Comparison of ENCODE assay signal across 31 cellular contexts in genomic region chr6:70693887-70694286, GRCh38.
"Had no signal": no experiment of that assay in that cellular context is flagged by ENCODE, and none has a peak within 500 bp of the region (broad histone marks: within the 10 kb centered on the region; RNA-seq: fewer than 3 reads in every experiment).

No MANE protein-coding gene starts in this region.

- H3K27me3 Mint-ChIP-seq: activated B cell treated with CpG ODN at 0.5 μM for 24 hours; activated CD8-positive, alpha-beta T cell treated with anti-CD3 and anti-CD28 coated beads for 36 hours; activated naive CD8-positive, alpha-beta T cell; activated T-helper 17 cell treated with anti-CD3 and anti-CD28 coated beads, Interleukin-2, amount 50 U/mL, for 72 hours; central memory CD8-positive, alpha-beta T cell; dendritic cell treated with granulocyte-macrophage colony-stimulating factor and Interleukin-4, amounts not matched to agents 40 ng/mL and 50 ng/mL, for 4 days had no signal

- H3K4me3 ChIP-seq: coronary artery, dorsolateral prefrontal cortex had no signal

- FAIRE-seq: bronchial epithelial cell, frontal cortex had no signal

- H3K27me3 ChIP-seq: brain microvascular endothelial cell, dorsolateral prefrontal cortex had no signal

- H3K9me3 Mint-ChIP-seq: activated T-helper 17 cell treated with anti-CD3 and anti-CD28 coated beads, Interleukin-2, amount 50 U/mL, for 72 hours had no signal

- H3K4me3 Mint-ChIP-seq: activated B cell treated with CpG ODN at 0.5 μM for 24 hours; activated CD8-positive, alpha-beta T cell treated with anti-CD3 and anti-CD28 coated beads for 36 hours; activated T-cell treated with anti-CD3 and anti-CD28 coated beads, Interleukin-2, amount 50 U/mL, for 4 hours; activated T-helper 17 cell treated with anti-CD3 and anti-CD28 coated beads, Interleukin-2, amount 50 U/mL, for 72 hours; central memory CD8-positive, alpha-beta T cell; dendritic cell treated with granulocyte-macrophage colony-stimulating factor and Interleukin-4, amounts not matched to agents 40 ng/mL and 50 ng/mL, for 4 days; endodermal cell had no signal

- H3K36me3 ChIP-seq: brain microvascular endothelial cell, WERI-Rb-1 had no signal

- DNase-seq: activated B cell treated with CpG ODN at 0.5 μM for 24 hours; activated CD4-positive, alpha-beta T cell treated with anti-CD3 and anti-CD28 coated beads for 48 hours; activated CD4-positive, alpha-beta T cell treated with anti-CD3 and anti-CD28 coated beads, Interleukin-2, amount 50 U/mL, for 1 hour; activated CD4-positive, alpha-beta T cell treated with anti-CD3 and anti-CD28 coated beads, Interleukin-2, amount 50 U/mL, for 48 hours; activated CD8-positive, alpha-beta memory T cell treated with anti-CD3 and anti-CD28 coated beads for 24 hours; activated CD8-positive, alpha-beta T cell treated with anti-CD3 and anti-CD28 coated beads for 36 hours; activated effector memory CD4-positive, alpha-beta T cell treated with Interleukin-2 at 50 U/mL for 16 hours; activated gamma-delta T cell treated with Interleukin-2 at 50 U/mL for 16 hours; activated naive CD4-positive, alpha-beta T cell treated with anti-CD3 and anti-CD28 coated beads, Interleukin-2, amount 50 U/mL, for 16 hours; activated naive CD4-positive, alpha-beta T cell treated with Interleukin-2 at 50 U/mL for 16 hours; activated T-cell treated with anti-CD3 and anti-CD28 coated beads, Interleukin-2, amount 50 U/mL, for 4 hours; amniotic stem cell; anterior cingulate cortex; brain microvascular endothelial cell; dorsolateral prefrontal cortex; effector memory CD4-positive, alpha-beta T cell; endodermal cell; foreskin fibroblast; head of caudate nucleus; hippocampal formation; T1000 had no signal

- H3K27ac ChIP-seq: brain microvascular endothelial cell, coronary artery, dorsolateral prefrontal cortex, WERI-Rb-1 had no signal

- H3K4me1 Mint-ChIP-seq: endodermal cell had no signal

- ATAC-seq: activated CD4-positive, CD25-positive, alpha-beta regulatory T cell treated with anti-CD3 and anti-CD28 coated beads, Interleukin-2, amount 50 U/mL, for 24 hours; activated CD8-positive, alpha-beta T cell treated with anti-CD3 and anti-CD28 coated beads for 36 hours; activated T-cell treated with anti-CD3 and anti-CD28 coated beads, Interleukin-2, amount 50 U/mL, for 4 hours; activated T-helper 17 cell treated with anti-CD3 and anti-CD28 coated beads, Interleukin-2, amount 50 U/mL, for 72 hours; esophagus mucosa had no signal

- H3K27ac Mint-ChIP-seq: activated B cell treated with CpG ODN at 0.5 μM for 24 hours; activated CD8-positive, alpha-beta T cell treated with anti-CD3 and anti-CD28 coated beads for 36 hours; activated T-helper 17 cell treated with anti-CD3 and anti-CD28 coated beads, Interleukin-2, amount 50 U/mL, for 72 hours; dendritic cell treated with granulocyte-macrophage colony-stimulating factor and Interleukin-4, amounts not matched to agents 40 ng/mL and 50 ng/mL, for 4 days; endodermal cell had no signal
